ENCODE assay signal across 1 cellular context in genomic region chr11:19774817-19775600, GRCh38.
TF ChIP-seq lines count a peak whose summit lies in the region.

No MANE protein-coding gene starts in this region.

TF ChIP-seq in GM23338, 12 proteins besides CTCF, POLR2A, EP300 and RAD21 (continued from another document):
- TF ChIP-seq ZNF462 (CRISPR knock-in tag; IDR thresholded peaks at IDR 0.05) (no peak), JUNB (IDR thresholded peaks at IDR 0.05; ENCODE audit: unreplicated experiment) (no peak), REST (IDR thresholded peaks at IDR 0.05; ENCODE audit: unreplicated experiment) (no peak), ZNF114 (CRISPR knock-in tag; IDR thresholded peaks at IDR 0.05) (no peak)
TF ChIP-seq in GM23338: peak in this region for 0.
